17 cellular contexts compared by ENCODE assay signal in genomic region chr2:2320486-2321249, GRCh38. TPM values are rescaled to one million over a fixed set of nuclear protein-coding genes. Genes with fewer than 3 reads are reported as not detected.
"Had no signal": no experiment of that assay in that cellular context is flagged by ENCODE, and none has a peak within 500 bp of the region (broad histone marks: within the 10 kb centered on the region; RNA-seq: fewer than 3 reads in every experiment).

No MANE protein-coding gene starts in this region.

- H3K27me3 Mint-ChIP-seq: activated naive CD8-positive, alpha-beta T cell treated with anti-CD3 and anti-CD28 coated beads, Interleukin-2, amount 50 U/mL, for 24 hours; dendritic cell treated with granulocyte-macrophage colony-stimulating factor and Interleukin-4, amounts not matched to agents 40 ng/mL and 50 ng/mL, for 4 days had no signal

- H3K36me3 Mint-ChIP-seq: type B pancreatic cell had no signal

- H3K27ac Mint-ChIP-seq: activated CD8-positive, alpha-beta T cell treated with anti-CD3 and anti-CD28 coated beads, Interleukin-2, amount 10 ng/mL, durations not matched to agents 7 days and 5 days; activated naive CD8-positive, alpha-beta T cell treated with anti-CD3 and anti-CD28 coated beads, Interleukin-2, amount 50 U/mL, for 24 hours; dendritic cell treated with granulocyte-macrophage colony-stimulating factor and Interleukin-4, amounts not matched to agents 40 ng/mL and 50 ng/mL, for 4 days; type B pancreatic cell had no signal

- ATAC-seq: activated CD8-positive, alpha-beta T cell treated with anti-CD3 and anti-CD28 coated beads, Interleukin-2, amount 10 ng/mL, durations not matched to agents 7 days and 5 days; activated naive CD8-positive, alpha-beta T cell treated with anti-CD3 and anti-CD28 coated beads, Interleukin-2, amount 50 U/mL, for 24 hours; esophagus mucosa had no signal

- H3K4me3 Mint-ChIP-seq: activated CD8-positive, alpha-beta T cell treated with anti-CD3 and anti-CD28 coated beads, Interleukin-2, amount 10 ng/mL, durations not matched to agents 7 days and 5 days; activated naive CD8-positive, alpha-beta T cell treated with anti-CD3 and anti-CD28 coated beads, Interleukin-2, amount 50 U/mL, for 24 hours; dendritic cell treated with granulocyte-macrophage colony-stimulating factor and Interleukin-4, amounts not matched to agents 40 ng/mL and 50 ng/mL, for 4 days; neural crest cell; type B pancreatic cell had no signal

- DNase-seq: activated CD4-positive, alpha-beta T cell treated with anti-CD3 and anti-CD28 coated beads for 4 hours; activated CD8-positive, alpha-beta memory T cell treated with anti-CD3 and anti-CD28 coated beads, Interleukin-2, amount 50 U/mL, for 48 hours; activated CD8-positive, alpha-beta T cell treated with anti-CD3 and anti-CD28 coated beads, Interleukin-2, amount 10 ng/mL, durations not matched to agents 7 days and 5 days; activated naive CD8-positive, alpha-beta T cell treated with anti-CD3 and anti-CD28 coated beads, Interleukin-2, amount 50 U/mL, for 24 hours; sigmoid colon; stimulated activated CD4-positive, alpha-beta T cell treated with anti-CD3 and anti-CD28 coated beads, Interleukin-2, amount 100 ng/mL, for 24 hours; stimulated activated naive CD4-positive, alpha-beta T cell; WERI-Rb-1 had no signal

- H3K9me3 Mint-ChIP-seq: activated naive CD8-positive, alpha-beta T cell treated with anti-CD3 and anti-CD28 coated beads, Interleukin-2, amount 50 U/mL, for 24 hours; dendritic cell treated with granulocyte-macrophage colony-stimulating factor and Interleukin-4, amounts not matched to agents 40 ng/mL and 50 ng/mL, for 4 days; neural crest cell; type B pancreatic cell had no signal

- H3K4me1 Mint-ChIP-seq: activated naive CD8-positive, alpha-beta T cell treated with anti-CD3 and anti-CD28 coated beads, Interleukin-2, amount 50 U/mL, for 24 hours had no signal

RNA-seq across cellular contexts. Expression of gene MYT1L, which starts 10.4 kb away (rescaled TPM):
- total RNA-seq: activated CD8-positive, alpha-beta T cell treated with anti-CD3 and anti-CD28 coated beads, Interleukin-2, amount 10 ng/mL, durations not matched to agents 7 days and 5 days; cardiac septum; esophagus mucosa; fibroblast of villous mesenchyme; lower leg skin; mesenteric fat pad; osteocyte had no signal
